In genomic region chr5:147188200-147189108, GRCh38 we compare ENCODE assay signal across 8 cellular contexts. TPM values are rescaled to one million over a fixed set of nuclear protein-coding genes. Genes with fewer than 3 reads are reported as not detected.
DNase-seq lines count a peak whose midpoint lies in the region; FAIRE-seq and TF ChIP-seq lines count a peak whose summit lies in the region.

No MANE protein-coding gene starts in this region.

- peak overlapping the region; percentile 59 for H3K4me2 ChIP-seq in keratinocyte (ENCODE audit: control insufficient read depth, extremely low read depth, insufficient read depth, low read depth, low read length)

- H3K4me1 ChIP-seq in HEK293 (ENCODE audit: control insufficient read depth, insufficient read depth, low read length): no peaks in the 10 kb centered on the region
- no peaks in the 10 kb centered on the region for H3K4me1 ChIP-seq in keratinocyte (ENCODE audit: control insufficient read depth, extremely low read depth, insufficient read depth, low read length)

- H2AFZ ChIP-seq in keratinocyte (ENCODE audit: control insufficient read depth, low read length): no peak overlapping the region

- no peaks in the 10 kb centered on the region for H3K9me1 ChIP-seq in keratinocyte (ENCODE audit: control insufficient read depth, extremely low read depth, insufficient read depth, low read length)

- dilution Hi-C loops in keratinocyte (cut with MboI; ENCODE audit: extremely low pct_ligation_motif_present, low sequenced_read_pairs): no loop called here

- no peak overlapping the region for H3K9ac ChIP-seq in keratinocyte (ENCODE audit: control insufficient read depth, extremely low read depth, insufficient read depth, low read length)

- no peak overlapping the region for H3K4me3 ChIP-seq in HEK293 (ENCODE audit: low read depth, low read length)
- H3K4me3 ChIP-seq in bronchial epithelial cell (ENCODE audit: low read depth, low read length): no peak overlapping the region
- H3K4me3 ChIP-seq in keratinocyte (ENCODE audit: control insufficient read depth in 2 of 3, extremely low read depth in 1 of 3, insufficient read depth in 2 of 3, low read depth in 1 of 3, low read length in 3 of 3): no peak overlapping the region

- no peaks in the 10 kb centered on the region for H3K36me3 ChIP-seq in HEK293 (ENCODE audit: control insufficient read depth in 2 of 2, insufficient read depth in 1 of 2, low read length in 2 of 2)
- no peaks in the 10 kb centered on the region for H3K36me3 ChIP-seq in bronchial epithelial cell (ENCODE audit: control insufficient read depth, insufficient read depth, low read length)
- H3K36me3 ChIP-seq in keratinocyte (ENCODE audit: control insufficient read depth in 2 of 2, extremely low read depth in 1 of 2, insufficient read depth in 2 of 2, low read length in 2 of 2): no peaks in the 10 kb centered on the region

- H3K27ac ChIP-seq in HEK293 (ENCODE audit: extremely low read depth, low read depth, low read length): no peak overlapping the region
- H3K27ac ChIP-seq in keratinocyte (ENCODE audit: control insufficient read depth, insufficient read depth, low read length): no peak overlapping the region

- in situ Hi-C loops in SK-MEL-5 (cut with HindIII; ENCODE audit: low pct_unique_long_range_greater_than_20kb, low sequenced_read_pairs): no loop called here

- no peaks in the 10 kb centered on the region for H3K79me2 ChIP-seq in keratinocyte (ENCODE audit: control insufficient read depth, insufficient read depth, low read length)

- FAIRE-seq in bronchial epithelial cell (lab: Jason Lieb, UNC) (peak; percentile 32), keratinocyte (lab: Jason Lieb, UNC) (no peak)

- H3K27me3 ChIP-seq in bronchial epithelial cell (ENCODE audit: control insufficient read depth, insufficient read depth, low read length) (peaks cover 2% of the 10 kb centered on the region), keratinocyte (ENCODE audit: control insufficient read depth, extremely low read depth, insufficient read depth, low read length) (no peaks in the 10 kb centered on the region)

- peak; percentile 80 for DNase-seq in A172 (ENCODE audit: low spot score)
- DNase-seq in GM10248 (ENCODE audit: extremely low spot score): peak; percentile 52
- peak; percentile 44 for DNase-seq in MV-4-11 (lab: John Stamatoyannopoulos, UW)
- DNase-seq in SK-MEL-5 (ENCODE audit: low read depth, low spot score): peak; percentile 80
- peak; percentile 55 for DNase-seq in bronchial epithelial cell (ENCODE audit: low read depth)
- DNase-seq in keratinocyte (ENCODE audit: low read depth, low spot score): peak; percentile 36
- DNase-seq in stimulated activated CD4-positive, alpha-beta T cell treated with anti-CD3 and anti-CD28 coated beads, Interleukin-4, amount 100 ng/mL, for 24 hours: peak; percentile 50

- POLR2A ChIA-PET in GM10248 (lab: Yijun Ruan, JAX): no interaction called here
- POLR2A ChIA-PET in HEK293 (lab: Yijun Ruan, JAX): no interaction called here

- TF ChIP-seq CTCF in GM10248 (IDR thresholded peaks at IDR 0.05; ENCODE audit: control extremely low read depth, extremely low read depth, low read depth, missing control alignments) (peak; percentile 67), HEK293 (tag by site-specific recombination; IDR thresholded peaks at IDR 0.05) (peak; percentile 41), bronchial epithelial cell (IDR thresholded peaks at IDR 0.05; ENCODE audit: insufficient read depth, low read length, severe bottlenecking) (peak; percentile 69), keratinocyte (optimal IDR thresholded peaks at IDR 0.05 in 1 of 3, IDR thresholded peaks at IDR 0.05 in 1 of 3, conservative IDR thresholded peaks at IDR 0.05 in 1 of 3; ENCODE audit: extremely low read depth in 1 of 3, insufficient read depth in 2 of 3, low read length in 3 of 3) (peak; percentile 56 to 72 (median 70))

- H4K20me1 ChIP-seq in keratinocyte (ENCODE audit: control insufficient read depth, extremely low read depth, insufficient read depth, low read length): no peaks in the 10 kb centered on the region

- CTCF ChIA-PET in GM10248 (lab: Yijun Ruan, JAX): interaction anchor here (0.6 to 6.3 kb wide), 50 partner anchors 8 to 688 kb away, joined by 3 to 76 read pairs (median 4); no protein-coding TSS in a partner anchor
- CTCF ChIA-PET in HEK293 (lab: Yijun Ruan, JAX): interaction anchor here (0.5 to 5.9 kb wide), 74 partner anchors 9 to 1319 kb away, joined by 3 to 78 read pairs (median 4); no protein-coding TSS in a partner anchor

- H3K9me3 ChIP-seq in HEK293 (ENCODE audit: control insufficient read depth, insufficient read depth, low read depth, low read length) (no peaks in the 10 kb centered on the region), keratinocyte (ENCODE audit: control insufficient read depth, low read depth, low read length) (no peaks in the 10 kb centered on the region)

TF ChIP-seq in HEK293, 187 proteins besides CTCF, POLR2A, EP300 and RAD21:
- 0 out of 2 replicates have a peak, but pooled peaks have one; percentile 29 for TF ChIP-seq SCRT2 (tag by site-specific recombination; IDR thresholded peaks at IDR 0.05)
- no peak for TF ChIP-seq KLF7 (tag by site-specific recombination; IDR thresholded peaks at IDR 0.05; ENCODE audit: borderline replicate concordance)
- peak; percentile 60 for TF ChIP-seq ZNF654 (tag by site-specific recombination; IDR thresholded peaks at IDR 0.05; ENCODE audit: low read depth)
- no peak for TF ChIP-seq KLF8 (tag by site-specific recombination; IDR thresholded peaks at IDR 0.05)

RNA-seq across cellular contexts. Expression of gene STK32A, which starts 46.4 kb away (rescaled TPM):
- 0.17 and 0.57 TPM in 2 replicates for total RNA-seq in A172 (2014; rRNA removed; shearing (Covaris generic))
- 37.9 and 41.2 TPM in 2 replicates for total RNA-seq in SK-MEL-5 (2014; rRNA removed; shearing (Covaris generic))
- 23.2 and 32.3 TPM in 2 replicates for polyA plus RNA-seq in SK-MEL-5 (2015; cell fraction: cytosol; rRNA removed)
- 101 and 109 TPM in 2 replicates for polyA plus RNA-seq in SK-MEL-5 (2015; cell fraction: nucleus; rRNA removed)
- 5.5 and 11.8 TPM in 2 replicates for total RNA-seq in bronchial epithelial cell
- 0.01 to 0.12 TPM in 2 of 3 replicates, not detected in the other for polyA plus RNA-seq in keratinocyte
- not detected for polyA plus RNA-seq in keratinocyte (2011; ENCODE audit: low read depth)
- 0.01 and 0.19 TPM in 2 replicates for polyA plus RNA-seq in keratinocyte (2011; cell fraction: cytosol; rRNA removed)
- polyA plus RNA-seq in keratinocyte (2011; cell fraction: nucleus; rRNA removed): 0.12 and 0.15 TPM in 2 replicates
- polyA plus RNA-seq in keratinocyte (2012; ENCODE audit: low replicate concordance): not detected in 2 replicates
- 0.56 TPM in 1 of 3 replicates, not detected in the others for polyA minus RNA-seq in keratinocyte
- polyA minus RNA-seq in keratinocyte (2011; cell fraction: cytosol; rRNA and poly(A)+ RNA removed): not detected
- 0.16 TPM in 1 of 2 replicates, not detected in the other for polyA minus RNA-seq in keratinocyte (2011; cell fraction: nucleus; rRNA and poly(A)+ RNA removed)
